Comparison of ENCODE assay signal across 18 cellular contexts in the genomic region with DNA sequence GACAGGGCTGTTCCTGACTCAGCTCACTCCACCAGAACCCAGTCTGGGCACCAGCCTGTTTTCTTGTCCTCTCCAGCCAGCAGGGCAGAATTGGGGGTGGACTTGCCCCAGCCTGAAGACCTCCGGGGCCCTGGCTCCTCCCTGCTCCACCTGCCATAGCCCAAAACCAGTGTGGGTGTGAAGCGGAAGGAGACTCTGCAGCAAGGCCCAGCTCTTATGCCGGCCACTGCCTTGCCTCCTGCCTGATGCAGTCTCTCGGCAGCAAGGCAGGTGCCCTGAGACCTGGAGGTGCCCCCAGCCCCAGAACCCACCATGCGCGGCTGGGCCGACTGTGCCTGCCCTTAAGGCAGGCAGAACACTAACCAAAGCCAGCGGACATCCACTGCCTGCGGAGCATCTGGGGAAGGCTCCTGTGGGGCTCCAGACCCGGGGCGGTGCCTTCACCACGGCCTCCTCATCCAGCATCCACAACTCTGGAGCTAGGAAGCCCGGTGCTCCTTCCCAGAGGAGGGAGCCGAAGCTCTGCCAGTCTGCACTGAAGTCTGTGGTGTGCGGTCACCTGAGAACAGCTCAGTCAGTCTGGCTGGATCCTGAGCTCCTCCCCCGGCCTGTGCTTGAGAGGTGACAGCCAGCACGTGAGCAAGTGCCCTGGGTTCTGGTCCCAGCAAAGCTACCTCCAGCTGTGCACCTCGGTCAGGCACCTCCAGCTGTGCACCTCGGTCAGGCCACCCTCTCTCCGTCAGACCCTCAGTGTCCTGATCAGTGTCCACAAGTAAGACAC.
DNase-seq lines count a peak whose midpoint lies in the region; FAIRE-seq and TF ChIP-seq lines count a peak whose summit lies in the region.
"Had no signal": no experiment of that assay in that cellular context is flagged by ENCODE, and none has a peak within 500 bp of the region (broad histone marks: within the 10 kb centered on the region; RNA-seq: fewer than 3 reads in every experiment).

No MANE protein-coding gene starts in this region.

- H3K56ac ChIP-seq in H9 (ENCODE audit: insufficient read length, low read depth, low read length) (no peak overlapping the region), H1 (replicated peaks; ENCODE audit: insufficient read length, low read depth, low read length) (no peak overlapping the region)

- no TSS peak for BruUV-seq in Caco-2 (replicated peaks; lab: Mats Ljungman, UMichigan)

- H4K91ac ChIP-seq in H9 (ENCODE audit: insufficient read length, low read depth, low read length) = no peak overlapping the region
- H4K91ac ChIP-seq in H1 (replicated peaks; ENCODE audit: insufficient read length, low read length) = peak overlapping the region; percentile 57
- H4K91ac ChIP-seq in neuronal stem cell (ENCODE audit: low read depth, low read length, poor library complexity) = no peak overlapping the region

- H3K27ac Mint-ChIP-seq in Caco-2 (ENCODE audit: unreplicated experiment) = no peak overlapping the region
- peak overlapping the region in 1 of 3 experiments; percentile 57; a peak in 1 of 7 replicates for H3K27ac Mint-ChIP-seq in H9
- no peak overlapping the region for H3K27ac Mint-ChIP-seq in progenitor cell of endocrine pancreas
- H3K27ac Mint-ChIP-seq: T-helper 2 cell treated with Interferon-gamma antibody and Interleukin-4, amounts not matched to agents 5 μg/mL and 100 μg/mL, for 36 hours had no signal

- H2AK5ac ChIP-seq in H9 (ENCODE audit: insufficient read length, low read length) (no peak overlapping the region), H1 (ENCODE audit: low read depth, low read length) (peak overlapping the region; percentile 59; the same call in 1 of the 2 replicates), neuronal stem cell (ENCODE audit: low read depth, low read length) (peak overlapping the region; percentile 73)

- TF ChIP-seq RAD21 in H1 (IDR thresholded peaks at IDR 0.05 in 1 of 2, conservative IDR thresholded peaks at IDR 0.05 in 1 of 2; ENCODE audit: low read depth in 2 of 2, low read length in 2 of 2) = peak in 1 of 2 experiments; percentile 41; a peak in 2 of 4 replicates

- H3K23me2 ChIP-seq in H9 (ENCODE audit: insufficient read length, low read depth, low read length, poor library complexity, severe bottlenecking) = no peaks in the 10 kb centered on the region
- H3K23me2 ChIP-seq in H1 (ENCODE audit: low read depth, low read length) = no peaks in the 10 kb centered on the region

- POLR2A ChIA-PET in Caco-2 (lab: Charles Lee) = no interaction called here
- POLR2A ChIA-PET in H1 (lab: Charles Lee; ENCODE audit: partially characterized antibody) = interaction anchor here (0.7 to 1.9 kb wide), 3 partner anchors 10 to 395 kb away, joined by 3 to 5 read pairs (median 4); a partner anchor contains a TSS
- POLR2A ChIA-PET in GM10248 (lab: Yijun Ruan, JAX) = no interaction called here

- H3K4me3 ChIP-seq in Caco-2 (ENCODE audit: low read depth, low read length) (no peak overlapping the region), H1 (ENCODE audit: extremely low read depth in 1 of 4, insufficient read depth in 2 of 4, low read depth in 3 of 4, low read length in 4 of 4) (no peak overlapping the region), neuronal stem cell (ENCODE audit: low read length in 2 of 2) (no peak overlapping the region)
- H3K4me3 ChIP-seq: hepatocyte, psoas muscle had no signal

- H2BK5ac ChIP-seq in H9 (ENCODE audit: insufficient read length, low read length) (no peak overlapping the region), H1 (ENCODE audit: low read depth, low read length) (0 out of 2 replicates have a peak overlapping the region, but pooled peaks have one; percentile 71), neuronal stem cell (ENCODE audit: low read length) (peak overlapping the region; percentile 1)

- no peak overlapping the region for H3T11ph ChIP-seq in H9 (ENCODE audit: low read length)

- H3K4ac ChIP-seq in H9 (ENCODE audit: low read depth, low read length) (no peak overlapping the region), H1 (replicated peaks; ENCODE audit: insufficient read length, low read depth, low read length) (peak overlapping the region; percentile 14), neuronal stem cell (ENCODE audit: low read length) (no peak overlapping the region)

- H3K4me1 Mint-ChIP-seq in Caco-2 (ENCODE audit: low read depth, unreplicated experiment) (no peaks in the 10 kb centered on the region), H9 (peaks cover 28 to 34% of the 10 kb centered on the region in 2 experiments), progenitor cell of endocrine pancreas (ENCODE audit: low read depth) (peaks cover 2% of the 10 kb centered on the region)

- H3K27ac ChIP-seq in H9 (ENCODE audit: insufficient read length, low read depth, low read length) (no peak overlapping the region), H1 (ENCODE audit: low read depth, low read length) (no peak overlapping the region), neuronal stem cell (replicated peaks; ENCODE audit: low read length) (no peak overlapping the region)
- H3K27ac ChIP-seq: hepatocyte, psoas muscle had no signal

- H3K14ac ChIP-seq in H9 (ENCODE audit: insufficient read depth, low read length) (peak overlapping the region; percentile 8; the same call in 1 of the 2 replicates), H1 (ENCODE audit: insufficient read length) (no peak overlapping the region), neuronal stem cell (ENCODE audit: low read length) (peak overlapping the region; percentile 97)

- no peak overlapping the region for H2AFZ ChIP-seq in H9 (ENCODE audit: low read length)
- H2AFZ ChIP-seq in H1 (ENCODE audit: low read length) = no peak overlapping the region
- H2AFZ ChIP-seq in neuronal stem cell (ENCODE audit: low read length) = no peak overlapping the region
- H2AFZ ChIP-seq: hepatocyte had no signal

- no peak overlapping the region for H2BK15ac ChIP-seq in H9 (ENCODE audit: low read depth, low read length)
- no peak overlapping the region for H2BK15ac ChIP-seq in H1 (ENCODE audit: low read length)
- peak overlapping the region; percentile 38 for H2BK15ac ChIP-seq in neuronal stem cell (ENCODE audit: low read length)

- H2BK120ac ChIP-seq in H9 (ENCODE audit: low read depth, low read length, poor library complexity, severe bottlenecking) = no peak overlapping the region
- H2BK120ac ChIP-seq in H1 (replicated peaks; ENCODE audit: low read depth, low read length) = peak overlapping the region; percentile 51
- H2BK120ac ChIP-seq in neuronal stem cell (ENCODE audit: low read depth, low read length) = peak overlapping the region; percentile 20

- H3K9ac ChIP-seq in H9 (ENCODE audit: extremely low read depth, insufficient read length, low read length) (no peak overlapping the region), H1 (replicated peaks in 1 of 4; ENCODE audit: extremely low read depth in 1 of 4, low read depth in 3 of 4, low read length in 3 of 4) (no peak overlapping the region; a peak in 1 of 7 replicates), neuronal stem cell (ENCODE audit: low read depth, low read length, poor library complexity) (peak overlapping the region; percentile 64)

- H3K4me1 ChIP-seq in Caco-2 (no peaks in the 10 kb centered on the region), H9 (ENCODE audit: insufficient read depth, low read length) (no peaks in the 10 kb centered on the region), H1 (replicated peaks in 1 of 4; ENCODE audit: control insufficient read depth in 3 of 4, insufficient read depth in 4 of 4, low read length in 3 of 4) (peaks cover 0 to 20% (median 13%) of the 10 kb centered on the region in 4 experiments; a peak in 6 of 7 replicates), neuronal stem cell (ENCODE audit: control insufficient read depth in 2 of 2, insufficient read depth in 1 of 2, low read depth in 1 of 2, low read length in 2 of 2) (peaks cover 0 to 14% of the 10 kb centered on the region in 2 donors)
- H3K4me1 ChIP-seq: psoas muscle had no signal

- H3K4me2 ChIP-seq in H9 (ENCODE audit: insufficient read depth, insufficient read length, low read length) (no peak overlapping the region), H1 (ENCODE audit: insufficient read depth in 1 of 2, low read depth in 2 of 2, low read length in 2 of 2) (no peak overlapping the region), neuronal stem cell (ENCODE audit: insufficient read depth, low read length, poor library complexity, severe bottlenecking) (no peak overlapping the region)
- H3K4me2 ChIP-seq: hepatocyte had no signal

- H3K9me3 Mint-ChIP-seq in Caco-2 (ENCODE audit: unreplicated experiment) (peaks cover 31% of the 10 kb centered on the region), H9 (peaks cover 16 to 21% of the 10 kb centered on the region in 2 experiments), progenitor cell of endocrine pancreas (ENCODE audit: low read depth) (peaks cover 11% of the 10 kb centered on the region)

- TF ChIP-seq EP300 in H1 (IDR thresholded peaks at IDR 0.05; ENCODE audit: borderline replicate concordance in 1 of 2, low read depth in 2 of 2, low read length in 2 of 2) = no peak

- H2BK12ac ChIP-seq in H9 (ENCODE audit: insufficient read length, low read depth, low read length) (no peak overlapping the region), H1 (ENCODE audit: low read depth, low read length) (peak overlapping the region; percentile 87; the same call in 1 of the 2 replicates), neuronal stem cell (ENCODE audit: low read length) (no peak overlapping the region)

- H4K20me1 ChIP-seq in H9 (ENCODE audit: control insufficient read depth, insufficient read depth, insufficient read length) (no peaks in the 10 kb centered on the region), H1 (replicated peaks in 1 of 2; ENCODE audit: control insufficient read depth in 1 of 2, insufficient read depth in 2 of 2, low read length in 2 of 2) (peaks cover 0 to 2% of the 10 kb centered on the region in 2 experiments)

- no peaks in the 10 kb centered on the region for H3K36me3 ChIP-seq in Caco-2 (ENCODE audit: control insufficient read depth, insufficient read depth, low read length)
- peaks cover 0 to 3% (median 0%) of the 10 kb centered on the region in 4 experiments; a peak in 1 of 8 replicates for H3K36me3 ChIP-seq in H1 (ENCODE audit: control insufficient read depth in 2 of 4, insufficient read depth in 4 of 4, low read length in 3 of 4)
- H3K36me3 ChIP-seq in neuronal stem cell (replicated peaks in 1 of 2; ENCODE audit: control insufficient read depth in 2 of 2, insufficient read depth in 2 of 2, low read length in 2 of 2) = peaks cover 0 to 3% of the 10 kb centered on the region in 2 donors

- H3K18ac ChIP-seq in H9 (ENCODE audit: insufficient read length, low read depth, low read length) (no peak overlapping the region), H1 (ENCODE audit: extremely low read depth, low read length) (peak overlapping the region; percentile 43), neuronal stem cell (ENCODE audit: low read length) (peak overlapping the region; percentile 88)

- CTCF ChIA-PET in Caco-2 (lab: Charles Lee) (no interaction called here), H1 (lab: Charles Lee; ENCODE audit: partially characterized antibody) (interaction anchor here (0.6 to 2.4 kb wide), 6 partner anchors 9 to 115 kb away, joined by 3 to 10 read pairs (median 5); no protein-coding TSS in a partner anchor), GM10248 (lab: Yijun Ruan, JAX) (no interaction called here)

- TF ChIP-seq POLR2A in H1 (IDR thresholded peaks at IDR 0.05; ENCODE audit: control extremely low read depth in 1 of 2, low read depth in 2 of 2, low read length in 2 of 2) = no peak

- H3K36me3 Mint-ChIP-seq in Caco-2 (ENCODE audit: insufficient read depth, unreplicated experiment) (peaks cover under 1% of the 10 kb centered on the region), H9 (ENCODE audit: insufficient read depth in 1 of 3, low read depth in 3 of 3) (peaks cover 14 to 17% (median 17%) of the 10 kb centered on the region in 3 experiments), progenitor cell of endocrine pancreas (ENCODE audit: insufficient read depth) (no peaks in the 10 kb centered on the region)

- DNase-seq in Caco-2 (peak; percentile 10 to 37), H9 (peak; percentile 51), H1 (ENCODE audit: low read depth in 1 of 2, low spot score in 2 of 2) (no peak), neuronal stem cell (ENCODE audit: low spot score) (no peak), progenitor cell of endocrine pancreas (ENCODE audit: low spot score, unreplicated experiment) (no peak), 8988T (no peak), GM10248 (ENCODE audit: extremely low spot score) (no peak), putamen (ENCODE audit: low spot score) (no peak)
- DNase-seq: activated CD4-positive, alpha-beta T cell treated with anti-CD3 and anti-CD28 coated beads for 4 hours; AML-193; effector CD8-positive, alpha-beta T cell; GF-D8; left colon; NCI-H1436 had no signal

- H3K27me3 ChIP-seq in Caco-2 (replicated peaks; ENCODE audit: control insufficient read depth, insufficient read depth, low read length) (no peaks in the 10 kb centered on the region), H9 (ENCODE audit: insufficient read depth, low read length) (no peaks in the 10 kb centered on the region), H1 (replicated peaks in 1 of 4; ENCODE audit: control insufficient read depth in 3 of 4, extremely low read depth in 1 of 4, insufficient read depth in 3 of 4, low read length in 3 of 4) (no peaks in the 10 kb centered on the region), neuronal stem cell (ENCODE audit: control insufficient read depth in 3 of 3, insufficient read depth in 3 of 3, low read depth in 1 of 3, low read length in 3 of 3) (no peaks in the 10 kb centered on the region)
- H3K27me3 ChIP-seq: hepatocyte had no signal

- no peak for FAIRE-seq in H1 (lab: Jason Lieb, UNC)
- FAIRE-seq: D721Med had no signal

- H3K79me1 ChIP-seq in H9 (ENCODE audit: insufficient read depth, low read depth, low read length, poor library complexity, severe bottlenecking) (no peaks in the 10 kb centered on the region), H1 (ENCODE audit: low read depth, low read length) (no peaks in the 10 kb centered on the region; the same call in 1 of the 2 replicates), neuronal stem cell (ENCODE audit: low read depth, low read length) (no peaks in the 10 kb centered on the region)

- WGBS in H9 (ENCODE audit: extremely low coverage, insufficient read length, low lambda C conversion rate) = no CpG with 5 or more reads among the region's 20 CpGs
- WGBS in H1 (ENCODE audit: extremely low coverage in 1 of 2, insufficient coverage in 1 of 2, insufficient read length in 1 of 2, insufficient replicate concordance in 2 of 2, low coverage in 1 of 2, low lambda C conversion rate in 2 of 2, missing lambda C conversion rate in 1 of 2), 2 experiments = 86% methylated on average over 20 of the region's 20 CpGs; no CpG with 5 or more reads in 1 of the 2 experiments
- WGBS in neuronal stem cell (ENCODE audit: extremely low coverage in 2 of 2, insufficient read length in 2 of 2, insufficient replicate concordance in 1 of 2), 2 donors = no CpG with 5 or more reads among the region's 20 CpGs

- peaks cover 16% of the 10 kb centered on the region for H3K9me3 ChIP-seq in Caco-2
- H3K9me3 ChIP-seq in H9 (ENCODE audit: control insufficient read depth, low read depth, low read length) = peaks cover 5% of the 10 kb centered on the region
- peaks cover 11 to 18% of the 10 kb centered on the region in 2 experiments for H3K9me3 ChIP-seq in H1 (ENCODE audit: insufficient read depth in 2 of 2, low read depth in 1 of 2, low read length in 1 of 2)
- H3K9me3 ChIP-seq in neuronal stem cell (replicated peaks in 1 of 2; ENCODE audit: control insufficient read depth in 2 of 2, insufficient read depth in 1 of 2, low read depth in 1 of 2, low read length in 2 of 2) = peaks cover 7 to 12% of the 10 kb centered on the region in 2 donors
- H3K9me3 ChIP-seq: psoas muscle had no signal

- H3K27me3 Mint-ChIP-seq in Caco-2 (ENCODE audit: insufficient read depth, unreplicated experiment) (no peaks in the 10 kb centered on the region), H9 (ENCODE audit: low read depth) (peaks cover 2% of the 10 kb centered on the region; the same call in 1 of the 2 replicates), progenitor cell of endocrine pancreas (peaks cover 4% of the 10 kb centered on the region)

- H4K8ac ChIP-seq in H9 (replicated peaks; ENCODE audit: insufficient read length, low read depth, low read length) (no peak overlapping the region), H1 (ENCODE audit: extremely low read depth, insufficient read depth, low read length) (peak overlapping the region; percentile 71), neuronal stem cell (ENCODE audit: low read depth, low read length) (no peak overlapping the region)

- H4K5ac ChIP-seq in H9 (ENCODE audit: insufficient read length, low read depth, low read length) (no peak overlapping the region), H1 (ENCODE audit: insufficient read length, low read depth, low read length) (no peak overlapping the region)

- no peak overlapping the region for H3K4me3 Mint-ChIP-seq in Caco-2 (ENCODE audit: unreplicated experiment)
- no peak overlapping the region for H3K4me3 Mint-ChIP-seq in H9
- H3K4me3 Mint-ChIP-seq in progenitor cell of endocrine pancreas (ENCODE audit: low read depth) = no peak overlapping the region
- H3K4me3 Mint-ChIP-seq: T-helper 2 cell treated with Interferon-gamma antibody and Interleukin-4, amounts not matched to agents 5 μg/mL and 100 μg/mL, for 36 hours had no signal

- intact Hi-C loops in Caco-2 (cut with micrococcal nuclease; ENCODE audit: unreplicated experiment) = no loop called here

- H2BK20ac ChIP-seq in H9 (ENCODE audit: low read depth, low read length, poor library complexity, severe bottlenecking) (no peak overlapping the region), H1 (ENCODE audit: low read length) (no peak overlapping the region)

- H3K79me2 ChIP-seq in H9 (ENCODE audit: insufficient read depth, low read length) (no peaks in the 10 kb centered on the region), H1 (ENCODE audit: control insufficient read depth in 1 of 2, insufficient read depth in 2 of 2, low read length in 2 of 2) (no peaks in the 10 kb centered on the region)
- H3K79me2 ChIP-seq: hepatocyte had no signal

- no peak for TF ChIP-seq CTCF in Caco-2 (IDR thresholded peaks at IDR 0.05; ENCODE audit: insufficient read depth in 1 of 2, low read depth in 1 of 2, low read length in 1 of 2, severe bottlenecking in 1 of 2, unreplicated experiment in 1 of 2)
- no peak for TF ChIP-seq CTCF in H9 (conservative IDR thresholded peaks at IDR 0.05)
- TF ChIP-seq CTCF in H1 (IDR thresholded peaks at IDR 0.05; ENCODE audit: control extremely low read depth in 1 of 3, insufficient read depth in 1 of 3, low read depth in 1 of 3, low read length in 3 of 3) = 0 out of 4 replicates have a peak, but pooled peaks of 1 of the 3 experiments have one; percentile 2
- TF ChIP-seq CTCF in progenitor cell of endocrine pancreas (IDR thresholded peaks at IDR 0.05; ENCODE audit: unreplicated experiment) = no peak
- TF ChIP-seq CTCF in GM10248 (IDR thresholded peaks at IDR 0.05; ENCODE audit: control extremely low read depth, extremely low read depth, low read depth, missing control alignments) = no peak

- H3K23ac ChIP-seq in H9 (ENCODE audit: insufficient read length, low read depth, low read length) (no peak overlapping the region), H1 (ENCODE audit: insufficient read length) (no peak overlapping the region), neuronal stem cell (ENCODE audit: low read depth, low read length, poor library complexity) (no peak overlapping the region)

Comparison
In these comparisons a context has a peak if more than half of its experiments do, and no peak if none do; other contexts are left out.
1. DNase-seq: peak in Caco-2 (2 of 2) and H9 (single experiment); none in H1 (0 of 2), neuronal stem cell (single experiment), progenitor cell of endocrine pancreas (single experiment), 8988T (single experiment), GM10248 (single experiment) and putamen (single experiment).